Comparison of ENCODE assay signal across 1 cellular context in the genomic region with DNA sequence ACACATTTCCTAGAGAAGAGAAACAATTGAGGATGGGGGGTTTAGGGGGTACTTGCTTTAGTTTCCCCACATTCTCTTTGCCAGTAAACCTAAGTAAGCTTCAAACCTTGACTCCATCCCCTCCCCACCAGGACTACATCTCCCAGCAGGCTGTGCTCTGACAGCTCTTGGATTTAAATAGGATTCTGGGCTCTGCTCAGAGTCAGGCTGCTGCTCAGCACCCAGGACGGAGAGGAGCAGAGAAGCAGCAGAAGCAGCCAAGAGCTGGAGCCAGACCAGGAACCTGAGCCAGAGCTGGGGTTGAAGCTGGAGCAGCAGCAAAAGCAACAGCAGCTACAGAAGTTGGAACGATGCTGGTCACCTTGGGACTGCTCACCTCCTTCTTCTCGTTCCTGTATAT.
TF ChIP-seq lines count a peak whose summit lies in the region.

No MANE protein-coding gene starts in this region.

TF ChIP-seq in H1, 55 proteins besides CTCF, POLR2A, EP300 and RAD21:
- TF ChIP-seq NANOG (IDR thresholded peaks at IDR 0.05; ENCODE audit: insufficient read depth, low read depth, low read length, poor library complexity, severe bottlenecking) (no peak), POLR2AphosphoS5 (IDR thresholded peaks at IDR 0.05; ENCODE audit: low read depth, low read length) (no peak), KDM5A (IDR thresholded peaks at IDR 0.05; ENCODE audit: low read length) (no peak), CBX8 (IDR thresholded peaks at IDR 0.05; ENCODE audit: borderline replicate concordance, low read depth, low read length) (no peak), SIN3A (conservative IDR thresholded peaks at IDR 0.05 in 1 of 2, IDR thresholded peaks at IDR 0.05 in 1 of 2; ENCODE audit: low read depth in 1 of 2, low read length in 2 of 2) (no peak; a peak in 1 of 4 replicates), CHD2 (IDR thresholded peaks at IDR 0.05; ENCODE audit: low read length) (no peak), GTF2F1 (IDR thresholded peaks at IDR 0.05; ENCODE audit: borderline replicate concordance, low read depth, low read length) (no peak), SIX5 (IDR thresholded peaks at IDR 0.05; ENCODE audit: low read depth, low read length) (peak; percentile 60), SP1 (IDR thresholded peaks at IDR 0.05; ENCODE audit: low read depth, low read length) (no peak), EZH2 (IDR thresholded peaks at IDR 0.05; ENCODE audit: low read depth, low read length, severe bottlenecking) (no peak), YY1 (IDR thresholded peaks at IDR 0.05; ENCODE audit: low read depth, low read length) (no peak), TAF1 (IDR thresholded peaks at IDR 0.05; ENCODE audit: low read depth, low read length) (0 out of 2 replicates have a peak, but pooled peaks have one; percentile 40)
- TF ChIP-seq, protein P1, sequence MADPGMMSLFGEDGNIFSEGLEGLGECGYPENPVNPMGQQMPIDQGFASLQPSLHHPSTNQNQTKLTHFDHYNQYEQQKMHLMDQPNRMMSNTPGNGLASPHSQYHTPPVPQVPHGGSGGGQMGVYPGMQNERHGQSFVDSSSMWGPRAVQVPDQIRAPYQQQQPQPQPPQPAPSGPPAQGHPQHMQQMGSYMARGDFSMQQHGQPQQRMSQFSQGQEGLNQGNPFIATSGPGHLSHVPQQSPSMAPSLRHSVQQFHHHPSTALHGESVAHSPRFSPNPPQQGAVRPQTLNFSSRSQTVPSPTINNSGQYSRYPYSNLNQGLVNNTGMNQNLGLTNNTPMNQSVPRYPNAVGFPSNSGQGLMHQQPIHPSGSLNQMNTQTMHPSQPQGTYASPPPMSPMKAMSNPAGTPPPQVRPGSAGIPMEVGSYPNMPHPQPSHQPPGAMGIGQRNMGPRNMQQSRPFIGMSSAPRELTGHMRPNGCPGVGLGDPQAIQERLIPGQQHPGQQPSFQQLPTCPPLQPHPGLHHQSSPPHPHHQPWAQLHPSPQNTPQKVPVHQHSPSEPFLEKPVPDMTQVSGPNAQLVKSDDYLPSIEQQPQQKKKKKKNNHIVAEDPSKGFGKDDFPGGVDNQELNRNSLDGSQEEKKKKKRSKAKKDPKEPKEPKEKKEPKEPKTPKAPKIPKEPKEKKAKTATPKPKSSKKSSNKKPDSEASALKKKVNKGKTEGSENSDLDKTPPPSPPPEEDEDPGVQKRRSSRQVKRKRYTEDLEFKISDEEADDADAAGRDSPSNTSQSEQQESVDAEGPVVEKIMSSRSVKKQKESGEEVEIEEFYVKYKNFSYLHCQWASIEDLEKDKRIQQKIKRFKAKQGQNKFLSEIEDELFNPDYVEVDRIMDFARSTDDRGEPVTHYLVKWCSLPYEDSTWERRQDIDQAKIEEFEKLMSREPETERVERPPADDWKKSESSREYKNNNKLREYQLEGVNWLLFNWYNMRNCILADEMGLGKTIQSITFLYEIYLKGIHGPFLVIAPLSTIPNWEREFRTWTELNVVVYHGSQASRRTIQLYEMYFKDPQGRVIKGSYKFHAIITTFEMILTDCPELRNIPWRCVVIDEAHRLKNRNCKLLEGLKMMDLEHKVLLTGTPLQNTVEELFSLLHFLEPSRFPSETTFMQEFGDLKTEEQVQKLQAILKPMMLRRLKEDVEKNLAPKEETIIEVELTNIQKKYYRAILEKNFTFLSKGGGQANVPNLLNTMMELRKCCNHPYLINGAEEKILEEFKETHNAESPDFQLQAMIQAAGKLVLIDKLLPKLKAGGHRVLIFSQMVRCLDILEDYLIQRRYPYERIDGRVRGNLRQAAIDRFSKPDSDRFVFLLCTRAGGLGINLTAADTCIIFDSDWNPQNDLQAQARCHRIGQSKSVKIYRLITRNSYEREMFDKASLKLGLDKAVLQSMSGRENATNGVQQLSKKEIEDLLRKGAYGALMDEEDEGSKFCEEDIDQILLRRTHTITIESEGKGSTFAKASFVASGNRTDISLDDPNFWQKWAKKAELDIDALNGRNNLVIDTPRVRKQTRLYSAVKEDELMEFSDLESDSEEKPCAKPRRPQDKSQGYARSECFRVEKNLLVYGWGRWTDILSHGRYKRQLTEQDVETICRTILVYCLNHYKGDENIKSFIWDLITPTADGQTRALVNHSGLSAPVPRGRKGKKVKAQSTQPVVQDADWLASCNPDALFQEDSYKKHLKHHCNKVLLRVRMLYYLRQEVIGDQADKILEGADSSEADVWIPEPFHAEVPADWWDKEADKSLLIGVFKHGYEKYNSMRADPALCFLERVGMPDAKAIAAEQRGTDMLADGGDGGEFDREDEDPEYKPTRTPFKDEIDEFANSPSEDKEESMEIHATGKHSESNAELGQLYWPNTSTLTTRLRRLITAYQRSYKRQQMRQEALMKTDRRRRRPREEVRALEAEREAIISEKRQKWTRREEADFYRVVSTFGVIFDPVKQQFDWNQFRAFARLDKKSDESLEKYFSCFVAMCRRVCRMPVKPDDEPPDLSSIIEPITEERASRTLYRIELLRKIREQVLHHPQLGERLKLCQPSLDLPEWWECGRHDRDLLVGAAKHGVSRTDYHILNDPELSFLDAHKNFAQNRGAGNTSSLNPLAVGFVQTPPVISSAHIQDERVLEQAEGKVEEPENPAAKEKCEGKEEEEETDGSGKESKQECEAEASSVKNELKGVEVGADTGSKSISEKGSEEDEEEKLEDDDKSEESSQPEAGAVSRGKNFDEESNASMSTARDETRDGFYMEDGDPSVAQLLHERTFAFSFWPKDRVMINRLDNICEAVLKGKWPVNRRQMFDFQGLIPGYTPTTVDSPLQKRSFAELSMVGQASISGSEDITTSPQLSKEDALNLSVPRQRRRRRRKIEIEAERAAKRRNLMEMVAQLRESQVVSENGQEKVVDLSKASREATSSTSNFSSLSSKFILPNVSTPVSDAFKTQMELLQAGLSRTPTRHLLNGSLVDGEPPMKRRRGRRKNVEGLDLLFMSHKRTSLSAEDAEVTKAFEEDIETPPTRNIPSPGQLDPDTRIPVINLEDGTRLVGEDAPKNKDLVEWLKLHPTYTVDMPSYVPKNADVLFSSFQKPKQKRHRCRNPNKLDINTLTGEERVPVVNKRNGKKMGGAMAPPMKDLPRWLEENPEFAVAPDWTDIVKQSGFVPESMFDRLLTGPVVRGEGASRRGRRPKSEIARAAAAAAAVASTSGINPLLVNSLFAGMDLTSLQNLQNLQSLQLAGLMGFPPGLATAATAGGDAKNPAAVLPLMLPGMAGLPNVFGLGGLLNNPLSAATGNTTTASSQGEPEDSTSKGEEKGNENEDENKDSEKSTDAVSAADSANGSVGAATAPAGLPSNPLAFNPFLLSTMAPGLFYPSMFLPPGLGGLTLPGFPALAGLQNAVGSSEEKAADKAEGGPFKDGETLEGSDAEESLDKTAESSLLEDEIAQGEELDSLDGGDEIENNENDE (IDR thresholded peaks at IDR 0.05; ENCODE audit: insufficient replicate concordance, low read length): no peak
